Comparison of ENCODE assay signal across 8 cellular contexts in the genomic region with DNA sequence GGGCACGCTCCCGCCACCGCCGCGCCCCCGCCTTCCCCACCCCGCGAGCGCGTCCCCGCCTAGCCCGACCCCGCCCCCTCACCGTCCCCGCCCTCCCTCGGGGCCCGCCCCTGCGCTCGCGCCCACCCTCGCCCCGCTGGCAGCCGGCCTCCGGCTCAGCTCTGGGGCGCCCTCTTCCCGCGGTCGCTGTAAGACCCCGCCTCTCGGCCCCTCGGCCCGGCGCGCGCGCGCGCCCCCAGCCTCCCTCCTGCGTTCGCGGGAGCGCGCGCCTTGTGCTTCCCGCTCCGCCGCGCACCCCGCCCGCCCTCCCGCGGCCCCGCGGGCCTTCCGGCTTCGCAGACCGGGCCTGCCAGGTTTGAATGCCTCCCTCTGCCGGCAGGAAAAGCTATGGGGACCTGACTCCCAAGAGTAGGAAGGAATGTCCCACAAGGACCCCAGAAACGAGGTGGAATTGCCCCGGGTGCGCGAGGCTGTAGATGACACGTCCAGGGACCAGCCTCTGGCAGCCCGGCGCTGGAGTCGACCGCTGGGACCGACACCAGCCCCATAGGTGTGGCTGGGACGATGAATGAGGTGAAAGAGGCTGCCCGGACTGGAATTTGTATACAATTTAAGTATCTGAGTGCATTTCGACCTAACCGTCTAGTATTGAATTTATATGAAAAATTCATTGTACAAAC. TPM values are rescaled to one million over a fixed set of nuclear protein-coding genes. Genes with fewer than 3 reads are reported as not detected.
DNase-seq lines count a peak whose midpoint lies in the region; ATAC-seq and TF ChIP-seq lines count a peak whose summit lies in the region.

No MANE protein-coding gene starts in this region.

- H3K36me3 Mint-ChIP-seq in central memory CD8-positive, alpha-beta T cell (ENCODE audit: insufficient read depth), result peaks cover 6% of the 10 kb centered on the region

- H3K4me3 Mint-ChIP-seq in central memory CD8-positive, alpha-beta T cell, result peak overlapping the region; percentile 82

- peak overlapping the region; percentile 86 for H3K27ac Mint-ChIP-seq in central memory CD8-positive, alpha-beta T cell (ENCODE audit: low read depth)

- ATAC-seq in GM19035 (IDR thresholded peaks at IDR 0.05; ENCODE audit: unreplicated experiment), result peak; percentile 70
- ATAC-seq in HG03342 (IDR thresholded peaks at IDR 0.05; ENCODE audit: unreplicated experiment), result peak; percentile 72
- peak; percentile 77 to 86 for ATAC-seq in activated CD4-positive, CD25-positive, alpha-beta regulatory T cell treated with anti-CD3 and anti-CD28 coated beads, Interleukin-2, amount 50 U/mL, for 24 hours
- peak; percentile 78 for ATAC-seq in central memory CD8-positive, alpha-beta T cell (replicated peaks; ENCODE audit: extremely low read depth, poor library complexity, severe bottlenecking)

- no peaks in the 10 kb centered on the region for H3K36me3 ChIP-seq in kidney epithelial cell (ENCODE audit: control insufficient read depth, insufficient read depth, low read length)

- no peaks in the 10 kb centered on the region for H3K27me3 ChIP-seq in kidney epithelial cell (ENCODE audit: control insufficient read depth, insufficient read depth, low read length)

- peaks cover 35% of the 10 kb centered on the region for H3K4me1 Mint-ChIP-seq in central memory CD8-positive, alpha-beta T cell

- H3K9me3 Mint-ChIP-seq in central memory CD8-positive, alpha-beta T cell, result no peaks in the 10 kb centered on the region

- peak; percentile 93 for DNase-seq in Ammon's horn (ENCODE audit: low spot score)
- peak; percentile 59 to 93 for DNase-seq in NCI-H446 (lab: John Stamatoyannopoulos, UW)
- DNase-seq in central memory CD8-positive, alpha-beta T cell (ENCODE audit: low spot score in 2 of 2), result peak; percentile 68 to 80
- peak; percentile 54 for DNase-seq in kidney epithelial cell (ENCODE audit: low read depth)
- peak; percentile 95 for DNase-seq in stimulated activated CD4-positive, alpha-beta T cell treated with anti-CD3 and anti-CD28 coated beads, Interleukin-15, amount 100 ng/mL, for 24 hours

- H3K4me3 ChIP-seq in kidney epithelial cell (ENCODE audit: low read depth, low read length), result peak overlapping the region; percentile 80

- no peaks in the 10 kb centered on the region for H3K27me3 Mint-ChIP-seq in central memory CD8-positive, alpha-beta T cell

- peak; percentile 52 for TF ChIP-seq CTCF in kidney epithelial cell (IDR thresholded peaks at IDR 0.05; ENCODE audit: insufficient read depth, low read length, poor library complexity, severe bottlenecking)

RNA-seq across cellular contexts. Expression of a gene that starts 0.4 kb away (rescaled TPM):
- total RNA-seq in kidney epithelial cell, result 79.8 and 86.0 TPM in 2 replicates

RNA-seq across cellular contexts. Expression of a gene that starts 46.1 kb away (rescaled TPM):
- total RNA-seq in kidney epithelial cell, result 11.2 and 15.2 TPM in 2 replicates

Comparison
In these comparisons a context has a peak if more than half of its experiments do, and no peak if none do; other contexts are left out.
1. Peak in every context shown above with its lines: DNase-seq, ATAC-seq and H3K4me3 ChIP-seq.